Comparison of ENCODE assay signal across 8 cellular contexts in genomic region chr11:67584205-67584880, GRCh38. TPM values are rescaled to one million over a fixed set of nuclear protein-coding genes. Genes with fewer than 3 reads are reported as not detected.
DNase-seq lines count a peak whose midpoint lies in the region; ATAC-seq and TF ChIP-seq lines count a peak whose summit lies in the region.

No MANE protein-coding gene starts in this region.

- CTCF ChIA-PET in HEK293 (lab: Yijun Ruan, JAX) (interaction anchor here (0.6 to 3.1 kb wide), 14 partner anchors 8 to 79 kb away, joined by 3 to 23 read pairs (median 4); partner anchors contain the start of gene PITPNM1), MCF 10A (lab: Yijun Ruan, JAX) (interaction anchor here (0.5 to 5.2 kb wide), 10 partner anchors 12 to 115 kb away, joined by 3 to 34 read pairs (median 3); partner anchors contain the start of gene NUDT8)

- H4K20me1 ChIP-seq in BLaER1 treated with 17β-estradiol and CSF1 and Interleukin-3, amounts not matched to agents 10 nM and 100 nM = peaks cover 14 to 52% (median 42%) of the 10 kb centered on the region in 11 experiments; a peak in 21 of 22 replicates

- ATAC-seq in sciatic nerve = peak; percentile 86
- no peak for ATAC-seq in GM21529 (IDR thresholded peaks at IDR 0.05; ENCODE audit: unreplicated experiment)

- H3K36me3 Mint-ChIP-seq in MCF 10A (ENCODE audit: insufficient read depth, unreplicated experiment) = peaks cover 60% of the 10 kb centered on the region

- H3K36me3 ChIP-seq in BLaER1 treated with 17β-estradiol and CSF1 and Interleukin-3, amounts not matched to agents 10 nM and 100 nM = peaks cover 7 to 50% (median 45%) of the 10 kb centered on the region in 11 experiments; a peak in 20 of 22 replicates
- H3K36me3 ChIP-seq in HEK293 (ENCODE audit: control insufficient read depth in 2 of 2, insufficient read depth in 1 of 2, low read length in 2 of 2) (peaks cover 0 to 36% of the 10 kb centered on the region in 2 experiments; a peak in 1 of 3 replicates), SJSA1 (peaks cover 54% of the 10 kb centered on the region), iPS-18a (ENCODE audit: control insufficient read depth, low read depth, low read length) (peaks cover 29% of the 10 kb centered on the region)

- peak overlapping the region; percentile 85 to 100 (median 99) for H3K4me2 ChIP-seq in BLaER1 treated with 17β-estradiol and CSF1 and Interleukin-3, amounts not matched to agents 10 nM and 100 nM

- H3K27me3 Mint-ChIP-seq in MCF 10A (ENCODE audit: insufficient read depth, unreplicated experiment) = peaks cover 16% of the 10 kb centered on the region

- peak overlapping the region; percentile 80 to 97 (median 92) for H3K9ac ChIP-seq in BLaER1 treated with 17β-estradiol and CSF1 and Interleukin-3, amounts not matched to agents 10 nM and 100 nM
- H3K9ac ChIP-seq in iPS-18a (ENCODE audit: low read length) = peak overlapping the region; percentile 91

- DNase-seq in SJSA1 (ENCODE audit: low read depth in 1 of 2, low spot score in 2 of 2) (peak; percentile 64 to 81), MCF 10A (ENCODE audit: unreplicated experiment) (peak; percentile 88), sciatic nerve (ENCODE audit: low spot score) (peak; percentile 85), islet precursor cell (no peak)

- no peaks in the 10 kb centered on the region for H3K9me3 Mint-ChIP-seq in MCF 10A (ENCODE audit: unreplicated experiment)

- POLR2A ChIA-PET in HEK293 (lab: Yijun Ruan, JAX) (interaction anchor here (1.0 to 1.3 kb wide), 4 partner anchors 8 to 183 kb away, joined by 3 to 7 read pairs (median 4); partner anchors contain the start of gene PPP1CA), MCF 10A (lab: Yijun Ruan, JAX) (interaction anchor here (0.6 to 4.4 kb wide), 28 partner anchors 10 to 426 kb away, joined by 3 to 70 read pairs (median 6); partner anchors contain the start of genes AIP, ALDH3B1, CDK2AP2 and NUDT8)

- H3K4me3 ChIP-seq in BLaER1 treated with 17β-estradiol and CSF1 and Interleukin-3, amounts not matched to agents 10 nM and 100 nM = peak overlapping the region; percentile 54 to 85 (median 76)
- H3K4me3 ChIP-seq in HEK293 (ENCODE audit: low read depth, low read length) (peak overlapping the region; percentile 72), SJSA1 (peak overlapping the region; percentile 69), iPS-18a (ENCODE audit: low read length) (peak overlapping the region; percentile 88)

- H3K4me1 ChIP-seq in BLaER1 treated with 17β-estradiol and CSF1 and Interleukin-3, amounts not matched to agents 10 nM and 100 nM = peaks cover 78 to 86% (median 84%) of the 10 kb centered on the region in 10 experiments
- H3K4me1 ChIP-seq in HEK293 (ENCODE audit: control insufficient read depth, insufficient read depth, low read length) (no peaks in the 10 kb centered on the region), SJSA1 (replicated peaks) (peaks cover 21% of the 10 kb centered on the region), iPS-18a (ENCODE audit: control insufficient read depth, low read depth, low read length) (peaks cover 32% of the 10 kb centered on the region)

- TSS peak; percentile 39 for BruUV-seq in MCF 10A (replicated peaks; lab: Mats Ljungman, UMichigan)

- H3K9me3 ChIP-seq in BLaER1 treated with 17β-estradiol and CSF1 and Interleukin-3, amounts not matched to agents 10 nM and 100 nM (replicated peaks in 1 of 11) = peaks cover 0 to 12% (median 0%) of the 10 kb centered on the region in 11 experiments; a peak in 2 of 22 replicates
- no peaks in the 10 kb centered on the region for H3K9me3 ChIP-seq in HEK293 (ENCODE audit: control insufficient read depth, insufficient read depth, low read depth, low read length)
- no peaks in the 10 kb centered on the region for H3K9me3 ChIP-seq in SJSA1 (replicated peaks)
- no peaks in the 10 kb centered on the region for H3K9me3 ChIP-seq in iPS-18a (ENCODE audit: control insufficient read depth, low read depth, low read length)

- intact Hi-C loops in MCF 10A (cut with micrococcal nuclease) (loop anchor here (1.0 to 5.0 kb wide), 2 partner anchors 12 to 77 kb away; partner anchors contain the start of genes CDK2AP2 and PITPNM1), sciatic nerve (cut with DNase I) (no loop called here)

- TF ChIP-seq CTCF in HEK293 (tag by site-specific recombination; IDR thresholded peaks at IDR 0.05) (no peak), MCF 10A (IDR thresholded peaks at IDR 0.05; ENCODE audit: unreplicated experiment) (no peak)

- H3K27ac Mint-ChIP-seq in MCF 10A (ENCODE audit: low read depth, unreplicated experiment) = peak overlapping the region; percentile 96

- peaks cover 0 to 13% (median 8%) of the 10 kb centered on the region in 11 experiments; a peak in 11 of 22 replicates for H3K27me3 ChIP-seq in BLaER1 treated with 17β-estradiol and CSF1 and Interleukin-3, amounts not matched to agents 10 nM and 100 nM
- H3K27me3 ChIP-seq in SJSA1 (replicated peaks) = 0 out of 2 replicates have a peak, but pooled peaks cover 4% of the 10 kb centered on the region
- H3K27me3 ChIP-seq in iPS-18a (ENCODE audit: control insufficient read depth, insufficient read depth, low read length) = peaks cover 4% of the 10 kb centered on the region

- H3K4me3 Mint-ChIP-seq in MCF 10A (ENCODE audit: unreplicated experiment) = peak overlapping the region; percentile 84

- H3K4me1 Mint-ChIP-seq in MCF 10A (ENCODE audit: insufficient read depth, unreplicated experiment) = peaks cover 49% of the 10 kb centered on the region

- peak overlapping the region; percentile 69 to 97 (median 94); a peak in 21 of 22 replicates for H3K27ac ChIP-seq in BLaER1 treated with 17β-estradiol and CSF1 and Interleukin-3, amounts not matched to agents 10 nM and 100 nM
- peak overlapping the region; percentile 66; the same call in 1 of the 2 replicates for H3K27ac ChIP-seq in HEK293 (ENCODE audit: extremely low read depth, low read depth, low read length)
- peak overlapping the region; percentile 78 for H3K27ac ChIP-seq in SJSA1
- H3K27ac ChIP-seq in iPS-18a (ENCODE audit: low read length) = peak overlapping the region; percentile 91

TF ChIP-seq in HEK293, 187 proteins besides CTCF, POLR2A, EP300 and RAD21:
- TF ChIP-seq PRDM4 (tag by site-specific recombination; IDR thresholded peaks at IDR 0.05) (peak; percentile 49; the same call in 1 of the 2 replicates), GLIS1 (tag by site-specific recombination; IDR thresholded peaks at IDR 0.05) (no peak)
TF ChIP-seq in HEK293: peak in this region for 1.

RNA-seq across cellular contexts. Expression of gene GSTP1, which starts 0.7 kb away (rescaled TPM):
- total RNA-seq in SJSA1 (2014; rRNA removed; shearing (Covaris generic)) = 2,425 and 2,720 TPM in 2 replicates
- total RNA-seq in MCF 10A (2022) = 1,641 and 1,733 TPM in 2 replicates
- total RNA-seq in sciatic nerve = 329 TPM

RNA-seq across cellular contexts. Expression of gene NDUFV1, which starts 22.4 kb away (rescaled TPM):
- 308 and 343 TPM in 2 replicates for total RNA-seq in SJSA1 (2014; rRNA removed; shearing (Covaris generic))
- total RNA-seq in MCF 10A (2022) (158 and 223 TPM in 2 replicates), sciatic nerve (126 TPM)

RNA-seq across cellular contexts. Expression of gene NUDT8, which starts 45.4 kb away (rescaled TPM):
- total RNA-seq in SJSA1 (2014; rRNA removed; shearing (Covaris generic)) = 7.4 and 14.0 TPM in 2 replicates
- 3.6 and 6.9 TPM in 2 replicates for total RNA-seq in MCF 10A (2022)
- total RNA-seq in sciatic nerve = 7.8 TPM

RNA-seq across cellular contexts. Expression of gene TBX10, which starts 55.2 kb away (rescaled TPM):
- not detected in 2 replicates for total RNA-seq in SJSA1 (2014; rRNA removed; shearing (Covaris generic))
- not detected in 2 replicates for total RNA-seq in MCF 10A (2022)
- total RNA-seq in sciatic nerve = not detected
